ENCODE assay signal across 1 cellular context in genomic region chr3:187046033-187046432, GRCh38.
TF ChIP-seq lines count a peak whose summit lies in the region.

No MANE protein-coding gene starts in this region.

TF ChIP-seq in HepG2, 621 proteins besides CTCF, POLR2A, EP300 and RAD21:
- TF ChIP-seq RNF219 (CRISPR knock-in tag; IDR thresholded peaks at IDR 0.05) (no peak), ZNF737 (CRISPR knock-in tag; IDR thresholded peaks at IDR 0.05; ENCODE audit: borderline replicate concordance) (no peak), THAP11 (CRISPR knock-in tag; IDR thresholded peaks at IDR 0.05) (no peak), NFIB (CRISPR knock-in tag; IDR thresholded peaks at IDR 0.05; ENCODE audit: borderline replicate concordance) (no peak), ZFX (CRISPR knock-in tag; IDR thresholded peaks at IDR 0.05; ENCODE audit: low read depth) (no peak), ZFP82 (CRISPR knock-in tag; IDR thresholded peaks at IDR 0.05; ENCODE audit: borderline replicate concordance) (no peak), ZFP91 (CRISPR knock-in tag; IDR thresholded peaks at IDR 0.05; ENCODE audit: borderline replicate concordance) (no peak), ZZZ3 (CRISPR knock-in tag; IDR thresholded peaks at IDR 0.05; ENCODE audit: borderline replicate concordance) (no peak), SOX13 (IDR thresholded peaks at IDR 0.05) (no peak), SOX13 (CRISPR knock-in tag; conservative IDR thresholded peaks at IDR 0.05 in 1 of 2, IDR thresholded peaks at IDR 0.05 in 1 of 2) (no peak), LCORL (IDR thresholded peaks at IDR 0.05) (no peak), LCORL (CRISPR knock-in tag; IDR thresholded peaks at IDR 0.05) (no peak), KIAA2018 (CRISPR knock-in tag; IDR thresholded peaks at IDR 0.05; ENCODE audit: borderline replicate concordance) (no peak), NFATC3 (CRISPR knock-in tag; IDR thresholded peaks at IDR 0.05) (no peak), PRMT3 (CRISPR knock-in tag; IDR thresholded peaks at IDR 0.05; ENCODE audit: borderline replicate concordance, low read depth) (no peak)
- TF ChIP-seq, protein P1, sequence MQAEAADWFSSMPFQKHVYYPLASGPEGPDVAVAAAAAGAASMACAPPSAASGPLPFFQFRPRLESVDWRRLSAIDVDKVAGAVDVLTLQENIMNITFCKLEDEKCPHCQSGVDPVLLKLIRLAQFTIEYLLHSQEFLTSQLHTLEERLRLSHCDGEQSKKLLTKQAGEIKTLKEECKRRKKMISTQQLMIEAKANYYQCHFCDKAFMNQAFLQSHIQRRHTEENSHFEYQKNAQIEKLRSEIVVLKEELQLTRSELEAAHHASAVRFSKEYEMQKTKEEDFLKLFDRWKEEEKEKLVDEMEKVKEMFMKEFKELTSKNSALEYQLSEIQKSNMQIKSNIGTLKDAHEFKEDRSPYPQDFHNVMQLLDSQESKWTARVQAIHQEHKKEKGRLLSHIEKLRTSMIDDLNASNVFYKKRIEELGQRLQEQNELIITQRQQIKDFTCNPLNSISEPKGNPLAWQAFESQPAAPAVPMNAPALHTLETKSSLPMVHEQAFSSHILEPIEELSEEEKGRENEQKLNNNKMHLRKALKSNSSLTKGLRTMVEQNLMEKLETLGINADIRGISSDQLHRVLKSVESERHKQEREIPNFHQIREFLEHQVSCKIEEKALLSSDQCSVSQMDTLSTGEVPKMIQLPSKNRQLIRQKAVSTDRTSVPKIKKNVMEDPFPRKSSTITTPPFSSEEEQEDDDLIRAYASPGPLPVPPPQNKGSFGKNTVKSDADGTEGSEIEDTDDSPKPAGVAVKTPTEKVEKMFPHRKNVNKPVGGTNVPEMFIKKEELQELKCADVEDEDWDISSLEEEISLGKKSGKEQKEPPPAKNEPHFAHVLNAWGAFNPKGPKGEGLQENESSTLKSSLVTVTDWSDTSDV (CRISPR knock-in tag; IDR thresholded peaks at IDR 0.05): no peak
- TF ChIP-seq, protein P2, sequence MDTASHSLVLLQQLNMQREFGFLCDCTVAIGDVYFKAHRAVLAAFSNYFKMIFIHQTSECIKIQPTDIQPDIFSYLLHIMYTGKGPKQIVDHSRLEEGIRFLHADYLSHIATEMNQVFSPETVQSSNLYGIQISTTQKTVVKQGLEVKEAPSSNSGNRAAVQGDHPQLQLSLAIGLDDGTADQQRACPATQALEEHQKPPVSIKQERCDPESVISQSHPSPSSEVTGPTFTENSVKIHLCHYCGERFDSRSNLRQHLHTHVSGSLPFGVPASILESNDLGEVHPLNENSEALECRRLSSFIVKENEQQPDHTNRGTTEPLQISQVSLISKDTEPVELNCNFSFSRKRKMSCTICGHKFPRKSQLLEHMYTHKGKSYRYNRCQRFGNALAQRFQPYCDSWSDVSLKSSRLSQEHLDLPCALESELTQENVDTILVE (CRISPR knock-in tag; IDR thresholded peaks at IDR 0.05): no peak
TF ChIP-seq in HepG2: peak in this region for 0.
